34 cellular contexts compared by ENCODE assay signal in the genomic region with DNA sequence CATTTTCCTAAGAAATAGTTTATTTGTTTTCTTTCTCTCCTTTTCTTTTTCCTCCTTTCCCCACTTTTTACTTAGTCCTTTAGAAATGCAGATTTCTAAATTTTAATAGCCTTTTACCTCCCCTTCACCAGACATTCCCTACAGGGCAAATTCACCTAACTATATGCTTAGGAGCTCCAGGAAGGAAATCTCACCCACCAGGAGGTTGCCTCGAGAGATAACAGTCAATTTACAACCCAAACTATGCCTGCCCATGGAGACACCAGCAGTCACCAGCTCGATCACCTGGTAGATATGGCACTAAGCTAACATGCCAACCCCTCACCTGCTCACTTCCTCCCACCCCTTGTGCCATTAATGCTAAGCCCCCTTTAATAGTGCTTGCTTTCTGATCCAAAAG. TPM values are rescaled to one million over a fixed set of nuclear protein-coding genes. Genes with fewer than 3 reads are reported as not detected.
"Had no signal": no experiment of that assay in that cellular context is flagged by ENCODE, and none has a peak within 500 bp of the region (broad histone marks: within the 10 kb centered on the region; RNA-seq: fewer than 3 reads in every experiment).

No MANE protein-coding gene starts in this region.

- H3K27me3 Mint-ChIP-seq: activated CD4-positive, alpha-beta memory T cell treated with anti-CD3 and anti-CD28 coated beads, Interleukin-2, amount 10 ng/mL, durations not matched to agents 7 days and 5 days; activated naive CD8-positive, alpha-beta T cell treated with anti-CD3 and anti-CD28 coated beads for 36 hours had no signal

- H3K4me1 ChIP-seq: SJCRH30 had no signal

- H3K27me3 ChIP-seq: brain microvascular endothelial cell, SJCRH30 had no signal

- DNase-seq: activated CD4-positive, alpha-beta memory T cell treated with anti-CD3 and anti-CD28 coated beads, Interleukin-2, amount 10 ng/mL, durations not matched to agents 7 days and 5 days; activated CD4-positive, alpha-beta T cell treated with anti-CD3 and anti-CD28 coated beads for 1 hour; activated CD4-positive, alpha-beta T cell treated with anti-CD3 and anti-CD28 coated beads for 48 hours; activated CD4-positive, CD25-positive, alpha-beta regulatory T cell; activated CD8-positive, alpha-beta memory T cell treated with anti-CD3 and anti-CD28 coated beads for 24 hours; activated CD8-positive, alpha-beta memory T cell treated with anti-CD3 and anti-CD28 coated beads, Interleukin-2, amount 10 ng/mL, durations not matched to agents 7 days and 5 days; activated CD8-positive, alpha-beta memory T cell treated with anti-CD3 and anti-CD28 coated beads, Interleukin-2, amount 50 U/mL, for 48 hours; activated effector memory CD4-positive, alpha-beta T cell treated with Interleukin-2 at 50 U/mL for 16 hours; activated naive CD4-positive, alpha-beta T cell treated with anti-CD3 and anti-CD28 coated beads, Interleukin-2, amount 50 U/mL, for 16 hours; activated naive CD8-positive, alpha-beta T cell treated with anti-CD3 and anti-CD28 coated beads for 36 hours; activated T-cell treated with anti-CD3 and anti-CD28 coated beads, Interleukin-2, amount 50 U/mL, for 48 hours; amniotic stem cell; aorta; brain microvascular endothelial cell; central memory CD4-positive, alpha-beta T cell; NCI-H1048; NCI-H1105 treated with DMSO at 0.1 percent for 48 hours; NCI-H1436; NCI-H1694; NCI-H1930; NCI-H2081 treated with DMSO at 0.1 percent for 48 hours; NCI-H226; NCI-H446 treated with DMSO at 0.1 percent for 48 hours; NCI-H524; SHP77; SJCRH30; T1000 had no signal

- H3K36me3 ChIP-seq: brain microvascular endothelial cell, SJCRH30 had no signal

- H3K4me3 ChIP-seq: SJCRH30, SK-N-MC had no signal

- H3K27ac ChIP-seq: brain microvascular endothelial cell, SJCRH30, SK-N-MC had no signal

- H3K4me3 Mint-ChIP-seq: activated CD4-positive, alpha-beta memory T cell treated with anti-CD3 and anti-CD28 coated beads, Interleukin-2, amount 10 ng/mL, durations not matched to agents 7 days and 5 days; activated CD8-positive, alpha-beta memory T cell treated with anti-CD3 and anti-CD28 coated beads, Interleukin-2, amount 10 ng/mL, durations not matched to agents 7 days and 5 days; activated naive CD8-positive, alpha-beta T cell treated with anti-CD3 and anti-CD28 coated beads for 36 hours had no signal

- H3K27ac Mint-ChIP-seq: activated CD4-positive, alpha-beta memory T cell treated with anti-CD3 and anti-CD28 coated beads, Interleukin-2, amount 10 ng/mL, durations not matched to agents 7 days and 5 days; activated CD8-positive, alpha-beta memory T cell treated with anti-CD3 and anti-CD28 coated beads, Interleukin-2, amount 10 ng/mL, durations not matched to agents 7 days and 5 days; activated naive CD8-positive, alpha-beta T cell treated with anti-CD3 and anti-CD28 coated beads for 36 hours had no signal

- H3K36me3 Mint-ChIP-seq: activated naive CD8-positive, alpha-beta T cell treated with anti-CD3 and anti-CD28 coated beads for 36 hours had no signal

- ATAC-seq: activated CD8-positive, alpha-beta memory T cell treated with anti-CD3 and anti-CD28 coated beads, Interleukin-2, amount 10 ng/mL, durations not matched to agents 7 days and 5 days; Panc1 had no signal

RNA-seq across cellular contexts. Expression of a gene that starts 49.2 kb away (rescaled TPM):
- total RNA-seq: activated CD4-positive, alpha-beta memory T cell treated with anti-CD3 and anti-CD28 coated beads, Interleukin-2, amount 10 ng/mL, durations not matched to agents 7 days and 5 days; activated CD8-positive, alpha-beta memory T cell treated with anti-CD3 and anti-CD28 coated beads, Interleukin-2, amount 10 ng/mL, durations not matched to agents 7 days and 5 days; activated naive CD8-positive, alpha-beta T cell treated with anti-CD3 and anti-CD28 coated beads for 36 hours; aorta; cerebellum; M059J; RPMI7951; SJCRH30; T-helper 1 cell treated with Interleukin-12 subunit alpha and Interleukin-12 subunit beta and Interleukin-4 antibody, amounts not matched to agents 30 ng/mL and 1 ng/mL, for 36 hours; T-helper 2 cell treated with Interferon-gamma antibody and Interleukin-4, amounts not matched to agents 100 ng/mL and 5 ng/mL, for 36 hours had no signal
- polyA plus RNA-seq: aorta had no signal
